Comparison of ENCODE assay signal across 8 cellular contexts in the genomic region with DNA sequence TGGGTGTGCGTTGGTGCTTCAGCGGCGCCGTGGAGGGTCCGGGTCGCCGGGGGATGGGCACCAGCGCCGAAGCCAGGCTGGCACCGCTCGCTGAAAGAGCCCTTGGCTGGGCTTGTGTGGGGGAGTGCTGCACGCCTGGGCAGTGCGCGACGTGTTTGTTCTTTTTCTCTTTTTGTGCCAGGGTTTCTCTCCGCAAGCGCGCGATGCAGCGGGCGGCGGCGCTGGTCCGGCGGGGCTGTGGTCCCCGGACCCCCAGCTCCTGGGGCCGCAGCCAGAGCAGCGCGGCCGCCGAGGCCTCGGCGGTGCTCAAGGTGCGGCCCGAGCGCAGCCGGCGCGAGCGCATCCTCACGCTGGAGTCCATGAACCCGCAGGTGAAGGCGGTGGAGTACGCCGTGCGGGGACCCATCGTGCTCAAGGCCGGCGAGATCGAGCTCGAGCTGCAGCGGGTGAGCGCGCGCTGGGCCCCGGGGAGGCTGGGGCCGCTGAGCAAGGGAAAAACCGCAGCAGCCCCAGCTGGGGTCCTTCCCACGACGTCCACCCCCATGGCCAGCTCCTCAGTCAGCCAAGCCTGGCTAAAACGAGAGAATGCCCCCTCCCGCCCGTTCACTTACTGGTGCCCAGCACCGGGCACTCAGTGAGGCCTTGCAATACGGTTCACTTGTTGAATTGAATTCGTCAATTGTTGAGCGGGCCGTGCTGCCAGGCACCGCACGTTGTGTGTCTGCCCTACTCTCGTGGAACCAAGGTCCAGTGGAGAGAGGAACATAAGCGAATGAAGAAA. TPM values are rescaled to one million over a fixed set of nuclear protein-coding genes. Genes with fewer than 3 reads are reported as not detected.
DNase-seq lines count a peak whose midpoint lies in the region; ATAC-seq and TF ChIP-seq lines count a peak whose summit lies in the region.

No MANE protein-coding gene starts in this region.

- POLR2A ChIA-PET in AG04449 (lab: Yijun Ruan, JAX): no interaction called here

- H3K36me3 Mint-ChIP-seq in activated T-cell treated with anti-CD3 and anti-CD28 coated beads, Interleukin-2, amount 50 U/mL, for 24 hours (ENCODE audit: low read depth): no peaks in the 10 kb centered on the region

- H3K27ac Mint-ChIP-seq in activated T-cell treated with anti-CD3 and anti-CD28 coated beads, Interleukin-2, amount 50 U/mL, for 24 hours: no peak overlapping the region

- CTCF ChIA-PET in AG04449 (lab: Yijun Ruan, JAX): interaction anchor here (0.9 to 12.3 kb wide), 5 partner anchors 11 to 211 kb away, joined by 4 to 112 read pairs (median 10); no protein-coding TSS in a partner anchor

- H3K27me3 Mint-ChIP-seq in activated T-cell treated with anti-CD3 and anti-CD28 coated beads, Interleukin-2, amount 50 U/mL, for 24 hours: peaks cover 40% of the 10 kb centered on the region

- H3K4me3 ChIP-seq in AG04449 (ENCODE audit: low read depth, low read length) (peak overlapping the region; percentile 94), fibroblast of villous mesenchyme (ENCODE audit: low read depth, low read length) (peak overlapping the region; percentile 89)

- TF ChIP-seq CTCF in AG04449 (IDR thresholded peaks at IDR 0.05; ENCODE audit: insufficient read depth, low read length, missing control alignments) (no peak), fibroblast of villous mesenchyme (IDR thresholded peaks at IDR 0.05; ENCODE audit: insufficient read depth, low read depth, low read length) (no peak)

- DNase-seq in AG04449 (ENCODE audit: low read depth, low spot score) (no peak), fibroblast of villous mesenchyme (ENCODE audit: low read depth) (peak; percentile 17), nucleus accumbens (lab: John Stamatoyannopoulos, UW) (peak in 45 of 56 donors; percentile 11 to 81 (median 46)), NCI-H1694 (lab: John Stamatoyannopoulos, UW) (no peak), COR-L47 (lab: John Stamatoyannopoulos, UW) (no peak)
- peak; percentile 50 for DNase-seq in activated T-cell treated with anti-CD3 and anti-CD28 coated beads, Interleukin-2, amount 50 U/mL, for 24 hours

- H3K9me3 Mint-ChIP-seq in activated T-cell treated with anti-CD3 and anti-CD28 coated beads, Interleukin-2, amount 50 U/mL, for 24 hours: no peaks in the 10 kb centered on the region

- peaks cover 18% of the 10 kb centered on the region for H3K4me1 Mint-ChIP-seq in activated T-cell treated with anti-CD3 and anti-CD28 coated beads, Interleukin-2, amount 50 U/mL, for 24 hours (ENCODE audit: low read depth)

- peak overlapping the region; percentile 81 for H3K4me3 Mint-ChIP-seq in activated T-cell treated with anti-CD3 and anti-CD28 coated beads, Interleukin-2, amount 50 U/mL, for 24 hours

- ATAC-seq in GM19025 (IDR thresholded peaks at IDR 0.05; ENCODE audit: low read depth, unreplicated experiment): peak; percentile 2
- peak; percentile 12 for ATAC-seq in HG03442 (IDR thresholded peaks at IDR 0.05; ENCODE audit: unreplicated experiment)

RNA-seq across cellular contexts. Expression of gene GPT2, which starts 0.5 kb away (rescaled TPM):
- total RNA-seq in fibroblast of villous mesenchyme: 13.0 and 13.5 TPM in 2 replicates

RNA-seq across cellular contexts. Expression of gene C16orf87, which starts 53.7 kb away (rescaled TPM):
- total RNA-seq in fibroblast of villous mesenchyme: 10.0 and 14.7 TPM in 2 replicates

Comparison
In these comparisons a context has a peak if more than half of its experiments do, and no peak if none do; other contexts are left out.
1. DNase-seq: peak in activated T-cell treated with anti-CD3 and anti-CD28 coated beads, Interleukin-2, amount 50 U/mL, for 24 hours (single experiment), fibroblast of villous mesenchyme (single experiment) and nucleus accumbens (45 of 56); none in AG04449 (single experiment), NCI-H1694 (single experiment) and COR-L47 (single experiment).